Comparison of ENCODE assay signal across 1 cellular context in genomic region chr3:47282424-47283192, GRCh38.
A peak's percentile ranks its signal among the peaks of the same experiment; 100 is the strongest.
TF ChIP-seq lines count a peak whose summit lies in the region.

A gene with protein sequence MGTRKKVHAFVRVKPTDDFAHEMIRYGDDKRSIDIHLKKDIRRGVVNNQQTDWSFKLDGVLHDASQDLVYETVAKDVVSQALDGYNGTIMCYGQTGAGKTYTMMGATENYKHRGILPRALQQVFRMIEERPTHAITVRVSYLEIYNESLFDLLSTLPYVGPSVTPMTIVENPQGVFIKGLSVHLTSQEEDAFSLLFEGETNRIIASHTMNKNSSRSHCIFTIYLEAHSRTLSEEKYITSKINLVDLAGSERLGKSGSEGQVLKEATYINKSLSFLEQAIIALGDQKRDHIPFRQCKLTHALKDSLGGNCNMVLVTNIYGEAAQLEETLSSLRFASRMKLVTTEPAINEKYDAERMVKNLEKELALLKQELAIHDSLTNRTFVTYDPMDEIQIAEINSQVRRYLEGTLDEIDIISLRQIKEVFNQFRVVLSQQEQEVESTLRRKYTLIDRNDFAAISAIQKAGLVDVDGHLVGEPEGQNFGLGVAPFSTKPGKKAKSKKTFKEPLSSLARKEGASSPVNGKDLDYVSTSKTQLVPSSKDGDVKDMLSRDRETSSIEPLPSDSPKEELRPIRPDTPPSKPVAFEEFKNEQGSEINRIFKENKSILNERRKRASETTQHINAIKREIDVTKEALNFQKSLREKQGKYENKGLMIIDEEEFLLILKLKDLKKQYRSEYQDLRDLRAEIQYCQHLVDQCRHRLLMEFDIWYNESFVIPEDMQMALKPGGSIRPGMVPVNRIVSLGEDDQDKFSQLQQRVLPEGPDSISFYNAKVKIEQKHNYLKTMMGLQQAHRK (minus strand): TSS chr3:47282799. CDS start chr3:47277374, 5,425 bp downstream.
Gene KLHL18, plus strand, starts transcription at chr3:47282944. Its CDS starts 22 bp downstream, at chr3:47282966.

TF ChIP-seq in WTC11, 78 proteins besides CTCF, POLR2A, EP300 and RAD21 (continued from another document):
- TF ChIP-seq, protein P1, sequence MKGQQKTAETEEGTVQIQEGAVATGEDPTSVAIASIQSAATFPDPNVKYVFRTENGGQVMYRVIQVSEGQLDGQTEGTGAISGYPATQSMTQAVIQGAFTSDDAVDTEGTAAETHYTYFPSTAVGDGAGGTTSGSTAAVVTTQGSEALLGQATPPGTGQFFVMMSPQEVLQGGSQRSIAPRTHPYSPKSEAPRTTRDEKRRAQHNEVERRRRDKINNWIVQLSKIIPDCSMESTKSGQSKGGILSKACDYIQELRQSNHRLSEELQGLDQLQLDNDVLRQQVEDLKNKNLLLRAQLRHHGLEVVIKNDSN (CRISPR knock-in tag; IDR thresholded peaks at IDR 0.05), result no peak
- TF ChIP-seq SMAD3 (CRISPR knock-in tag; IDR thresholded peaks at IDR 0.05; ENCODE audit: borderline replicate concordance) (peak; percentile 93), ZBTB21 (CRISPR knock-in tag; IDR thresholded peaks at IDR 0.05; ENCODE audit: borderline replicate concordance) (no peak), TEAD4 (CRISPR knock-in tag; IDR thresholded peaks at IDR 0.05) (no peak), CREB1 (CRISPR knock-in tag; IDR thresholded peaks at IDR 0.05) (0 out of 2 replicates have a peak, but pooled peaks have one; percentile 63), NFE2L1 (CRISPR knock-in tag; IDR thresholded peaks at IDR 0.05) (peak; percentile 61; the same call in 1 of the 2 replicates), ZNF416 (CRISPR knock-in tag; IDR thresholded peaks at IDR 0.05) (no peak), NFYB (CRISPR knock-in tag; conservative IDR thresholded peaks at IDR 0.05; ENCODE audit: low read depth) (no peak), TCF7 (CRISPR knock-in tag; IDR thresholded peaks at IDR 0.05; ENCODE audit: low read depth) (no peak), SP1 (CRISPR knock-in tag; conservative IDR thresholded peaks at IDR 0.05) (peak; percentile 80; the same call in 1 of the 2 replicates), ERG (CRISPR knock-in tag; IDR thresholded peaks at IDR 0.05) (no peak), CREM (CRISPR knock-in tag; IDR thresholded peaks at IDR 0.05) (peak; percentile 84; the same call in 1 of the 2 replicates), ATF1 (CRISPR knock-in tag; IDR thresholded peaks at IDR 0.05) (peak; percentile 76; the same call in 1 of the 2 replicates), FOXP4 (CRISPR knock-in tag; IDR thresholded peaks at IDR 0.05) (peak; percentile 20; the same call in 1 of the 2 replicates), NR3C1 (CRISPR knock-in tag; conservative IDR thresholded peaks at IDR 0.05; ENCODE audit: low read depth) (no peak), ZNF396 (CRISPR knock-in tag; IDR thresholded peaks at IDR 0.05; ENCODE audit: borderline replicate concordance) (no peak), SMAD4 (CRISPR knock-in tag; IDR thresholded peaks at IDR 0.05) (no peak), ZNF281 (CRISPR knock-in tag; IDR thresholded peaks at IDR 0.05) (0 out of 2 replicates have a peak, but pooled peaks have one; percentile 43), ETV6 (CRISPR knock-in tag; IDR thresholded peaks at IDR 0.05) (peak; percentile 88), ZNF671 (CRISPR knock-in tag; IDR thresholded peaks at IDR 0.05) (no peak), TEAD1 (CRISPR knock-in tag; IDR thresholded peaks at IDR 0.05) (peak; percentile 54; the same call in 1 of the 2 replicates), MLX (CRISPR knock-in tag; IDR thresholded peaks at IDR 0.05) (no peak), MYBL2 (CRISPR knock-in tag; IDR thresholded peaks at IDR 0.05) (0 out of 2 replicates have a peak, but pooled peaks have one; percentile 67), FOXK1 (CRISPR knock-in tag; IDR thresholded peaks at IDR 0.05) (peak; percentile 81), ZNF232 (CRISPR knock-in tag; IDR thresholded peaks at IDR 0.05) (peak; percentile 93), ZNF317 (CRISPR knock-in tag; IDR thresholded peaks at IDR 0.05; ENCODE audit: borderline replicate concordance, low read depth) (no peak), STAT6 (CRISPR knock-in tag; conservative IDR thresholded peaks at IDR 0.05; ENCODE audit: low read depth) (no peak), MAX (CRISPR knock-in tag; IDR thresholded peaks at IDR 0.05) (peak; percentile 83), CBFB (CRISPR knock-in tag; IDR thresholded peaks at IDR 0.05; ENCODE audit: low read depth) (no peak)
- TF ChIP-seq, protein P2, sequence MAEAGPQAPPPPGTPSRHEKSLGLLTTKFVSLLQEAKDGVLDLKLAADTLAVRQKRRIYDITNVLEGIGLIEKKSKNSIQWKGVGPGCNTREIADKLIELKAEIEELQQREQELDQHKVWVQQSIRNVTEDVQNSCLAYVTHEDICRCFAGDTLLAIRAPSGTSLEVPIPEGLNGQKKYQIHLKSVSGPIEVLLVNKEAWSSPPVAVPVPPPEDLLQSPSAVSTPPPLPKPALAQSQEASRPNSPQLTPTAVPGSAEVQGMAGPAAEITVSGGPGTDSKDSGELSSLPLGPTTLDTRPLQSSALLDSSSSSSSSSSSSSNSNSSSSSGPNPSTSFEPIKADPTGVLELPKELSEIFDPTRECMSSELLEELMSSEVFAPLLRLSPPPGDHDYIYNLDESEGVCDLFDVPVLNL (CRISPR knock-in tag; IDR thresholded peaks at IDR 0.05; ENCODE audit: borderline replicate concordance, low read depth), result 0 out of 2 replicates have a peak, but pooled peaks have one; percentile 67
- TF ChIP-seq, protein P3, sequence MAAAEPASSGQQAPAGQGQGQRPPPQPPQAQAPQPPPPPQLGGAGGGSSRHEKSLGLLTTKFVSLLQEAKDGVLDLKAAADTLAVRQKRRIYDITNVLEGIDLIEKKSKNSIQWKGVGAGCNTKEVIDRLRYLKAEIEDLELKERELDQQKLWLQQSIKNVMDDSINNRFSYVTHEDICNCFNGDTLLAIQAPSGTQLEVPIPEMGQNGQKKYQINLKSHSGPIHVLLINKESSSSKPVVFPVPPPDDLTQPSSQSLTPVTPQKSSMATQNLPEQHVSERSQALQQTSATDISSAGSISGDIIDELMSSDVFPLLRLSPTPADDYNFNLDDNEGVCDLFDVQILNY (CRISPR knock-in tag; IDR thresholded peaks at IDR 0.05), result peak; percentile 78
- TF ChIP-seq, protein P4, sequence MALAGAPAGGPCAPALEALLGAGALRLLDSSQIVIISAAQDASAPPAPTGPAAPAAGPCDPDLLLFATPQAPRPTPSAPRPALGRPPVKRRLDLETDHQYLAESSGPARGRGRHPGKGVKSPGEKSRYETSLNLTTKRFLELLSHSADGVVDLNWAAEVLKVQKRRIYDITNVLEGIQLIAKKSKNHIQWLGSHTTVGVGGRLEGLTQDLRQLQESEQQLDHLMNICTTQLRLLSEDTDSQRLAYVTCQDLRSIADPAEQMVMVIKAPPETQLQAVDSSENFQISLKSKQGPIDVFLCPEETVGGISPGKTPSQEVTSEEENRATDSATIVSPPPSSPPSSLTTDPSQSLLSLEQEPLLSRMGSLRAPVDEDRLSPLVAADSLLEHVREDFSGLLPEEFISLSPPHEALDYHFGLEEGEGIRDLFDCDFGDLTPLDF (CRISPR knock-in tag; IDR thresholded peaks at IDR 0.05), result no peak
- TF ChIP-seq, protein P5, sequence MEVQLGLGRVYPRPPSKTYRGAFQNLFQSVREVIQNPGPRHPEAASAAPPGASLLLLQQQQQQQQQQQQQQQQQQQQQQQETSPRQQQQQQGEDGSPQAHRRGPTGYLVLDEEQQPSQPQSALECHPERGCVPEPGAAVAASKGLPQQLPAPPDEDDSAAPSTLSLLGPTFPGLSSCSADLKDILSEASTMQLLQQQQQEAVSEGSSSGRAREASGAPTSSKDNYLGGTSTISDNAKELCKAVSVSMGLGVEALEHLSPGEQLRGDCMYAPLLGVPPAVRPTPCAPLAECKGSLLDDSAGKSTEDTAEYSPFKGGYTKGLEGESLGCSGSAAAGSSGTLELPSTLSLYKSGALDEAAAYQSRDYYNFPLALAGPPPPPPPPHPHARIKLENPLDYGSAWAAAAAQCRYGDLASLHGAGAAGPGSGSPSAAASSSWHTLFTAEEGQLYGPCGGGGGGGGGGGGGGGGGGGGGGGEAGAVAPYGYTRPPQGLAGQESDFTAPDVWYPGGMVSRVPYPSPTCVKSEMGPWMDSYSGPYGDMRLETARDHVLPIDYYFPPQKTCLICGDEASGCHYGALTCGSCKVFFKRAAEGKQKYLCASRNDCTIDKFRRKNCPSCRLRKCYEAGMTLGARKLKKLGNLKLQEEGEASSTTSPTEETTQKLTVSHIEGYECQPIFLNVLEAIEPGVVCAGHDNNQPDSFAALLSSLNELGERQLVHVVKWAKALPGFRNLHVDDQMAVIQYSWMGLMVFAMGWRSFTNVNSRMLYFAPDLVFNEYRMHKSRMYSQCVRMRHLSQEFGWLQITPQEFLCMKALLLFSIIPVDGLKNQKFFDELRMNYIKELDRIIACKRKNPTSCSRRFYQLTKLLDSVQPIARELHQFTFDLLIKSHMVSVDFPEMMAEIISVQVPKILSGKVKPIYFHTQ (CRISPR knock-in tag; IDR thresholded peaks at IDR 0.05), result no peak
